Comparison of ENCODE assay signal across 9 cellular contexts in genomic region chr16:2603165-2604015, GRCh38.
A peak's percentile ranks its signal among the peaks of the same experiment; 100 is the strongest.
DNase-seq lines count a peak whose midpoint lies in the region; ATAC-seq, FAIRE-seq and TF ChIP-seq lines count a peak whose summit lies in the region.
"Had no signal": no experiment of that assay in that cellular context is flagged by ENCODE, and none has a peak within 500 bp of the region (broad histone marks: within the 10 kb centered on the region; RNA-seq: fewer than 3 reads in every experiment).

No MANE protein-coding gene starts in this region.

- H3K4ac ChIP-seq in H1 (replicated peaks; ENCODE audit: insufficient read length, low read depth, low read length) (no peak overlapping the region), mesenchymal stem cell (ENCODE audit: low read depth in 1 of 2, low read length in 2 of 2) (peak overlapping the region; percentile 46 to 98)

- no peak for FAIRE-seq in H1 (lab: Jason Lieb, UNC)
- FAIRE-seq: endometrium had no signal

- peak overlapping the region; percentile 80 to 95 (median 88) for H3K4me3 ChIP-seq in H1 (ENCODE audit: extremely low read depth in 1 of 4, insufficient read depth in 2 of 4, low read depth in 3 of 4, low read length in 4 of 4)
- H3K4me3 ChIP-seq in mesenchymal stem cell (ENCODE audit: insufficient read depth in 1 of 2, low read depth in 1 of 2, low read length in 2 of 2) = peak overlapping the region; percentile 67 to 99

- WGBS in H1 (ENCODE audit: extremely low coverage in 1 of 2, insufficient coverage in 1 of 2, insufficient read length in 1 of 2, insufficient replicate concordance in 2 of 2, low coverage in 1 of 2, low lambda C conversion rate in 2 of 2, missing lambda C conversion rate in 1 of 2), 2 experiments = 0% methylated on average over 45 of the region's 58 CpGs; no CpG with 5 or more reads in 1 of the 2 experiments
- WGBS in mesenchymal stem cell = under 1% methylated on average over 53 of the region's 58 CpGs

- DNase-seq in CD1c-positive myeloid dendritic cell (ENCODE audit: extremely low spot score) (peak; percentile 97), HT-29 (ENCODE audit: low spot score) (peak; percentile 97), NOMO-1 (lab: John Stamatoyannopoulos, UW; ENCODE audit: unreplicated experiment in 2 of 2) (peak; percentile 84 to 89), H1 (ENCODE audit: low read depth in 1 of 2, low spot score in 2 of 2) (peak; percentile 86 to 95), mesenchymal stem cell (peak; percentile 98)
- peak; percentile 84 to 88 (median 84) for DNase-seq in activated CD8-positive, alpha-beta memory T cell treated with anti-CD3 and anti-CD28 coated beads for 48 hours (ENCODE audit: low read depth in 2 of 3, low spot score in 2 of 3)
- peak; percentile 57 for DNase-seq in stimulated activated CD8-positive, alpha-beta memory T cell treated with anti-CD3 and anti-CD28 coated beads, Interleukin-12 subunit alpha, Interleukin-12 subunit beta, amount 100 ng/mL, for 1 hour (ENCODE audit: low read depth)

- peak overlapping the region; percentile 96 for H4K5ac ChIP-seq in H1 (ENCODE audit: insufficient read length, low read depth, low read length)

- CTCF ChIA-PET in H1 (lab: Charles Lee; ENCODE audit: partially characterized antibody) = no interaction called here

- H3K79me2 ChIP-seq in H1 (ENCODE audit: control insufficient read depth in 1 of 2, insufficient read depth in 2 of 2, low read length in 2 of 2) = peaks cover 0 to 28% of the 10 kb centered on the region in 2 experiments; a peak in 2 of 4 replicates

- H3K9me3 ChIP-seq in H1 (ENCODE audit: insufficient read depth in 2 of 2, low read depth in 1 of 2, low read length in 1 of 2) (no peaks in the 10 kb centered on the region), mesenchymal stem cell (ENCODE audit: control insufficient read depth, low read length) (no peaks in the 10 kb centered on the region)

- H3K18ac ChIP-seq in H1 (ENCODE audit: extremely low read depth, low read length) = peak overlapping the region; percentile 83
- peak overlapping the region; percentile 2 to 90 for H3K18ac ChIP-seq in mesenchymal stem cell (ENCODE audit: low read depth in 1 of 2, low read length in 2 of 2)

- no peaks in the 10 kb centered on the region for H4K20me1 ChIP-seq in H1 (replicated peaks in 1 of 2; ENCODE audit: control insufficient read depth in 1 of 2, insufficient read depth in 2 of 2, low read length in 2 of 2)

- H2BK20ac ChIP-seq in H1 (ENCODE audit: low read length) = 0 out of 2 replicates have a peak overlapping the region, but pooled peaks have one; percentile 32

- H3K56ac ChIP-seq in H1 (replicated peaks; ENCODE audit: insufficient read length, low read depth, low read length) = peak overlapping the region; percentile 84

- H3K79me1 ChIP-seq in H1 (ENCODE audit: low read depth, low read length) = no peaks in the 10 kb centered on the region
- H3K79me1 ChIP-seq in mesenchymal stem cell (replicated peaks; ENCODE audit: low read length, poor library complexity, severe bottlenecking) = peaks cover 7% of the 10 kb centered on the region

- H2AK5ac ChIP-seq in H1 (ENCODE audit: low read depth, low read length) = no peak overlapping the region
- no peak overlapping the region for H2AK5ac ChIP-seq in mesenchymal stem cell (ENCODE audit: low read length, severe bottlenecking)

- H4K91ac ChIP-seq in H1 (replicated peaks; ENCODE audit: insufficient read length, low read length) (peak overlapping the region; percentile 84), mesenchymal stem cell (ENCODE audit: low read length) (peak overlapping the region; percentile 80)

- no peak overlapping the region for H3K23ac ChIP-seq in H1 (ENCODE audit: insufficient read length)
- H3K23ac ChIP-seq in mesenchymal stem cell (ENCODE audit: low read length in 2 of 2) = peak overlapping the region in 1 of 2 experiments; percentile 96

- POLR2A ChIA-PET in H1 (lab: Charles Lee; ENCODE audit: partially characterized antibody) = interaction anchor here (0.6 to 1.8 kb wide), 20 partner anchors 10 to 352 kb away, joined by 3 to 11 read pairs (median 4); partner anchors contain the start of genes ATP6V0C, ECI1, KCTD5 and SRRM2

- H2BK5ac ChIP-seq in H1 (ENCODE audit: low read depth, low read length) (peak overlapping the region; percentile 86), mesenchymal stem cell (ENCODE audit: low read depth, low read length, poor library complexity, severe bottlenecking) (peak overlapping the region; percentile 74)

- H2BK120ac ChIP-seq in H1 (replicated peaks; ENCODE audit: low read depth, low read length) = peak overlapping the region; percentile 16
- H2BK120ac ChIP-seq in mesenchymal stem cell (ENCODE audit: low read depth, low read length) = peak overlapping the region; percentile 81

- H2AFZ ChIP-seq in H1 (ENCODE audit: low read length) (0 out of 2 replicates have a peak overlapping the region, but pooled peaks have one; percentile 29), mesenchymal stem cell (ENCODE audit: low read depth, low read length) (peak overlapping the region; percentile 62)

- H3K4me2 ChIP-seq in H1 (ENCODE audit: insufficient read depth in 1 of 2, low read depth in 2 of 2, low read length in 2 of 2) = peak overlapping the region; percentile 73 to 78
- peak overlapping the region; percentile 59 for H3K4me2 ChIP-seq in mesenchymal stem cell (ENCODE audit: low read length, poor library complexity, severe bottlenecking)

- no peak overlapping the region for H2BK12ac ChIP-seq in H1 (ENCODE audit: low read depth, low read length)
- no peak overlapping the region for H2BK12ac ChIP-seq in mesenchymal stem cell (ENCODE audit: low read length in 2 of 2)

- H3K14ac ChIP-seq in H1 (ENCODE audit: insufficient read length) (no peak overlapping the region), mesenchymal stem cell (ENCODE audit: low read length in 2 of 2) (peak overlapping the region in 1 of 2 experiments; percentile 15)

- H3K9ac ChIP-seq in H1 (replicated peaks in 1 of 4; ENCODE audit: extremely low read depth in 1 of 4, low read depth in 3 of 4, low read length in 3 of 4) (peak overlapping the region; percentile 72 to 95 (median 94)), mesenchymal stem cell (ENCODE audit: low read length) (peak overlapping the region; percentile 98)

- peak; percentile 96 to 97 for TF ChIP-seq POLR2A in H1 (IDR thresholded peaks at IDR 0.05; ENCODE audit: control extremely low read depth in 1 of 2, low read depth in 2 of 2, low read length in 2 of 2)

- peak; percentile 62 for ATAC-seq in GM19455 (IDR thresholded peaks at IDR 0.05; ENCODE audit: unreplicated experiment)

- H3K23me2 ChIP-seq in H1 (ENCODE audit: low read depth, low read length) = peaks cover 2% of the 10 kb centered on the region; the same call in 1 of the 2 replicates

- H3K36me3 ChIP-seq in H1 (ENCODE audit: control insufficient read depth in 2 of 4, insufficient read depth in 4 of 4, low read length in 3 of 4) = no peaks in the 10 kb centered on the region
- peaks cover 7 to 12% of the 10 kb centered on the region in 2 experiments for H3K36me3 ChIP-seq in mesenchymal stem cell (ENCODE audit: control insufficient read depth in 1 of 2, insufficient read depth in 2 of 2, low read depth in 1 of 2, low read length in 2 of 2)

- peaks cover 0 to 2% (median 0%) of the 10 kb centered on the region in 4 experiments; a peak in 1 of 7 replicates for H3K4me1 ChIP-seq in H1 (replicated peaks in 1 of 4; ENCODE audit: control insufficient read depth in 3 of 4, insufficient read depth in 4 of 4, low read length in 3 of 4)
- no peaks in the 10 kb centered on the region for H3K4me1 ChIP-seq in mesenchymal stem cell (ENCODE audit: control insufficient read depth, insufficient read depth, low read depth, low read length)

- TF ChIP-seq CTCF in H1 (IDR thresholded peaks at IDR 0.05; ENCODE audit: control extremely low read depth in 1 of 3, insufficient read depth in 1 of 3, low read depth in 1 of 3, low read length in 3 of 3) = 0 out of 4 replicates have a peak, but pooled peaks of 1 of the 3 experiments have one; percentile 14

- H2BK15ac ChIP-seq in H1 (ENCODE audit: low read length) = no peak overlapping the region
- H2BK15ac ChIP-seq in mesenchymal stem cell (ENCODE audit: low read depth, poor library complexity, severe bottlenecking) = no peak overlapping the region

- H3K27me3 ChIP-seq in H1 (replicated peaks in 1 of 4; ENCODE audit: control insufficient read depth in 3 of 4, extremely low read depth in 1 of 4, insufficient read depth in 3 of 4, low read length in 3 of 4) = no peaks in the 10 kb centered on the region
- no peaks in the 10 kb centered on the region for H3K27me3 ChIP-seq in mesenchymal stem cell (ENCODE audit: control insufficient read depth in 1 of 2, insufficient read depth in 1 of 2, low read length in 2 of 2)

- peak overlapping the region; percentile 96 for H4K8ac ChIP-seq in H1 (ENCODE audit: extremely low read depth, insufficient read depth, low read length)
- H4K8ac ChIP-seq in mesenchymal stem cell (ENCODE audit: low read length) = peak overlapping the region; percentile 91

- TF ChIP-seq EP300 in H1 (IDR thresholded peaks at IDR 0.05; ENCODE audit: borderline replicate concordance in 1 of 2, low read depth in 2 of 2, low read length in 2 of 2) = peak in 1 of 2 experiments; percentile 62; a peak in 1 of 3 replicates

- no peak for TF ChIP-seq RAD21 in H1 (IDR thresholded peaks at IDR 0.05 in 1 of 2, conservative IDR thresholded peaks at IDR 0.05 in 1 of 2; ENCODE audit: low read depth in 2 of 2, low read length in 2 of 2)

- H3K27ac ChIP-seq in H1 (ENCODE audit: low read depth, low read length) = peak overlapping the region; percentile 84
- peak overlapping the region; percentile 76 for H3K27ac ChIP-seq in mesenchymal stem cell (ENCODE audit: low read length, poor library complexity, severe bottlenecking)

TF ChIP-seq in H1, 55 proteins besides CTCF, POLR2A, EP300 and RAD21 (continues in another document):
- 0 out of 2 replicates have a peak, but pooled peaks have one; percentile 7 for TF ChIP-seq JUN (IDR thresholded peaks at IDR 0.05; ENCODE audit: low read depth, low read length)
- TF ChIP-seq, protein P1, sequence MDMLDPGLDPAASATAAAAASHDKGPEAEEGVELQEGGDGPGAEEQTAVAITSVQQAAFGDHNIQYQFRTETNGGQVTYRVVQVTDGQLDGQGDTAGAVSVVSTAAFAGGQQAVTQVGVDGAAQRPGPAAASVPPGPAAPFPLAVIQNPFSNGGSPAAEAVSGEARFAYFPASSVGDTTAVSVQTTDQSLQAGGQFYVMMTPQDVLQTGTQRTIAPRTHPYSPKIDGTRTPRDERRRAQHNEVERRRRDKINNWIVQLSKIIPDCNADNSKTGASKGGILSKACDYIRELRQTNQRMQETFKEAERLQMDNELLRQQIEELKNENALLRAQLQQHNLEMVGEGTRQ (IDR thresholded peaks at IDR 0.05; ENCODE audit: low read length) = peak; percentile 91
- peak; percentile 74 for TF ChIP-seq KDM5A (IDR thresholded peaks at IDR 0.05; ENCODE audit: low read length)
- TF ChIP-seq TBP (IDR thresholded peaks at IDR 0.05; ENCODE audit: low read depth, low read length) = peak; percentile 94
- no peak for TF ChIP-seq ZNF274 (IDR thresholded peaks at IDR 0.05; ENCODE audit: borderline replicate concordance, extremely low read depth, low read length)
- peak; percentile 70 to 71; a peak in 3 of 4 replicates for TF ChIP-seq SIN3A (conservative IDR thresholded peaks at IDR 0.05 in 1 of 2, IDR thresholded peaks at IDR 0.05 in 1 of 2; ENCODE audit: low read depth in 1 of 2, low read length in 2 of 2)
- TF ChIP-seq TAF7 (optimal IDR thresholded peaks at IDR 0.05; ENCODE audit: borderline replicate concordance, low read depth, low read length) = peak; percentile 73

Comparison
In these comparisons a context has a peak if more than half of its experiments do, and no peak if none do; other contexts are left out.
1. Peak in every context shown above with its lines: DNase-seq, ATAC-seq, H3K4me3 ChIP-seq and H3K27ac ChIP-seq.